In the genomic region with DNA sequence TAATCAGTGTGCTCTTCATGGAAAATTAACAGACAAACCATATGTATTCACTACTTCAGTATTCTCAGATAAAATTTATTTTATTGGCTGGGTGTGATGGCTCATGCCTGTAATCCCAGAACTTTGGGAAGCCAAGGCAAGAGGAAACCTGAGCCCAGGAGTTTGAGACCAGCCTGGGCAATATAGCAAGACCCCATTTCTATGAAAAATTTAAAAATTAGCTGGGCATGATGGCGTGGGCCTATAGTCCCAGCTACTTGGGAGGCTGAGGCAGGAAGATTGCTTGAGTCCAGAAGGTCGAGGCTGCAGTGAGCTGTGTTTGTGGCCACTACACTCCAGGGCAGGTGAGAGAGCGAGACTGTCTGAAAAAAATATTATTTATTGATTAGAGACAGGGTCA, we compare ENCODE assay signal across 16 cellular contexts.
"Had no signal": no experiment of that assay in that cellular context is flagged by ENCODE, and none has a peak within 500 bp of the region (broad histone marks: within the 10 kb centered on the region; RNA-seq: fewer than 3 reads in every experiment).

No MANE protein-coding gene starts in this region.

- H3K27ac ChIP-seq: esophagus muscularis mucosa, heart right ventricle, left lung, neural progenitor cell, psoas muscle, WERI-Rb-1 had no signal

- ATAC-seq: activated CD4-positive, alpha-beta T cell treated with anti-CD3 and anti-CD28 coated beads for 36 hours; heart right ventricle; left lung; psoas muscle; right cardiac atrium had no signal

- H3K4me3 Mint-ChIP-seq: activated CD4-positive, alpha-beta memory T cell treated with anti-CD3 and anti-CD28 coated beads for 36 hours; activated CD4-positive, alpha-beta T cell treated with anti-CD3 and anti-CD28 coated beads for 36 hours; activated naive CD4-positive, alpha-beta T cell treated with anti-CD3 and anti-CD28 coated beads for 36 hours; neural progenitor cell had no signal

- H3K4me3 ChIP-seq: esophagus muscularis mucosa, heart right ventricle, left lung, neural progenitor cell, psoas muscle had no signal

- H3K36me3 ChIP-seq: neural progenitor cell had no signal

- H3K4me1 ChIP-seq: neural progenitor cell had no signal

- H3K27me3 Mint-ChIP-seq: activated CD4-positive, alpha-beta memory T cell treated with anti-CD3 and anti-CD28 coated beads for 36 hours; activated CD4-positive, alpha-beta T cell treated with anti-CD3 and anti-CD28 coated beads for 36 hours had no signal

- H3K9me3 ChIP-seq: esophagus muscularis mucosa, heart right ventricle, left lung, psoas muscle had no signal

- DNase-seq: activated CD4-positive, alpha-beta memory T cell treated with anti-CD3 and anti-CD28 coated beads for 36 hours; activated CD4-positive, alpha-beta T cell treated with anti-CD3 and anti-CD28 coated beads for 36 hours; activated naive CD4-positive, alpha-beta T cell treated with anti-CD3 and anti-CD28 coated beads for 36 hours; activated T-cell treated with anti-CD3 and anti-CD28 coated beads, Interleukin-2, amount 50 U/mL, for 1 hour; effector CD8-positive, alpha-beta T cell; heart right ventricle; left lung; mammary epithelial cell; psoas muscle; right cardiac atrium; small intestine; stimulated activated CD4-positive, alpha-beta T cell treated with anti-CD3 and anti-CD28 coated beads, Interleukin-15, amount 100 ng/mL, for 24 hours; stimulated activated CD4-positive, alpha-beta T cell treated with anti-CD3 and anti-CD28 coated beads, Interleukin-2, amount 100 ng/mL, for 48 hours; WERI-Rb-1 had no signal

- H3K4me1 Mint-ChIP-seq: neural progenitor cell had no signal

- H3K9me3 Mint-ChIP-seq: activated CD4-positive, alpha-beta memory T cell treated with anti-CD3 and anti-CD28 coated beads for 36 hours; activated naive CD4-positive, alpha-beta T cell treated with anti-CD3 and anti-CD28 coated beads for 36 hours; neural progenitor cell had no signal

- H3K27me3 ChIP-seq: esophagus muscularis mucosa, heart right ventricle, left lung, neural progenitor cell had no signal
